In the genomic region with DNA sequence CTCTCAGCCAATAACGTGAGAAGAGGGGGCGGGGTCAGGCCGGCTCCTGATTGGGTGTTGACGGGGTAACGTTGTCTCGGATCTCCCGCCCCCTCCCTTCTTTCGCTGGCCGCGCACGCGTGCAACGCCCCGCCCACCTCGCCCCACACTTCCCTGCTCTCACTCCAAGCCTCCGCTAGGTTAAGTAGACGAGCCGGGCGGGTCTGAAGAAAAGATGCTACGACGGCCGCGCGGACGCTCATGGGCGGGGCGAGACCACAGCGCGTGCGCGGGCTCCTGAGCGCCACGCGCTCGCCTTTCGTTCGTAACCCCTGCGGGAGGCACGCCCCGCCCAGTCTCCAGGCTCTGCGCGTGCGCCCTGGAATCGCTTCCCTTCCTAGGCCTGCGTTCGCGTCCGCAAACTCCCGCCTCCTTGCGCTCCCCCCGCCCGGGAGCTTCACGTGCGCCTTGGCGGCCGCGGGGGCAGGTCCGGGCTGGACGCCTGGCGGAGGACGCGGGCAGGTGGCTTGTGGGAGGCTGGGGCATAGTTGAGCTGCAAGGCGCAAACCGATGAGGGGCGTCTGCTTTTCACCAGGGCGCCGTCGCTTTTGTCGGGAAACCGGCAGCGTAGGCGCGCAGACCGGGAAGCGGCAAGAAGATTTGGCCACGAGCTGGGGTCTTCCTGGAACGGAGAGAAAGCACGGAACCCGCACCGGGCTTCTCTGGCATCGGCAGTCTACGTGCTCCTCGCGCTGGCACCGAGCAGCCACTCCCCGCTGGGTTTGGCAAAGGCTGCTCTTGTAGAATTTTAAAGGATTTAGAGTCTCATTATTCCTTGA, we compare ENCODE assay signal across 8 cellular contexts.
DNase-seq lines count a peak whose midpoint lies in the region; ATAC-seq and TF ChIP-seq lines count a peak whose summit lies in the region.

No MANE protein-coding gene starts in this region.

- peaks cover 13% of the 10 kb centered on the region for H3K36me3 ChIP-seq in OCI-LY3 (replicated peaks; ENCODE audit: low read depth, low read length)

- no peak for TF ChIP-seq CTCF in OCI-LY3 (IDR thresholded peaks at IDR 0.05; ENCODE audit: low read depth, low read length)

- peaks cover 15% of the 10 kb centered on the region for H3K4me1 ChIP-seq in OCI-LY3 (ENCODE audit: low read length)

- no peaks in the 10 kb centered on the region for H3K27me3 ChIP-seq in OCI-LY3 (ENCODE audit: low read depth, low read length)

- ATAC-seq in GM21528 (IDR thresholded peaks at IDR 0.05; ENCODE audit: low FRiP score, unreplicated experiment): peak; percentile 85

- H3K4me2 ChIP-seq in OCI-LY3 (ENCODE audit: low read length): peak overlapping the region; percentile 98

- peaks cover 55% of the 10 kb centered on the region for H3K79me2 ChIP-seq in OCI-LY3 (ENCODE audit: low read length)

- peak overlapping the region; percentile 86 for H2AFZ ChIP-seq in OCI-LY3 (ENCODE audit: low read depth, low read length)

- H3K9ac ChIP-seq in OCI-LY3 (ENCODE audit: low read length): peak overlapping the region; percentile 91

- peaks cover 26% of the 10 kb centered on the region for H4K20me1 ChIP-seq in OCI-LY3 (ENCODE audit: insufficient read depth, low read length)

- H3K27ac ChIP-seq in OCI-LY3 (ENCODE audit: low read length): peak overlapping the region; percentile 82

- DNase-seq in DMS153 (lab: John Stamatoyannopoulos, UW) (peak; percentile 98), HuH-7.5 (ENCODE audit: low spot score) (peak; percentile 55), activated T-cell treated with anti-CD3 and anti-CD28 coated beads for 24 hours (ENCODE audit: low read depth) (peak; percentile 99), epidermal melanocyte (ENCODE audit: insufficient read length, low spot score) (peak; percentile 93), middle frontal gyrus (ENCODE audit: extremely low spot score, low spot score) (peak; percentile 94)
- peak; percentile 99 to 100 for DNase-seq in stimulated activated CD8-positive, alpha-beta memory T cell treated with anti-CD3 and anti-CD28 coated beads, Interleukin-2, amount 100 ng/mL, for 1 hour (ENCODE audit: low read depth in 2 of 2)

- H3K9me3 ChIP-seq in OCI-LY3 (ENCODE audit: insufficient read depth, low read length): no peaks in the 10 kb centered on the region

- peak overlapping the region; percentile 87 for H3K4me3 ChIP-seq in OCI-LY3 (ENCODE audit: low read length)

Comparison
In these comparisons a context has a peak if more than half of its experiments do, and no peak if none do; other contexts are left out.
1. Peak in every context shown above with its lines: DNase-seq, ATAC-seq, H3K4me3 ChIP-seq and H3K27ac ChIP-seq.